Comparison of ENCODE assay signal across 10 cellular contexts in the genomic region with DNA sequence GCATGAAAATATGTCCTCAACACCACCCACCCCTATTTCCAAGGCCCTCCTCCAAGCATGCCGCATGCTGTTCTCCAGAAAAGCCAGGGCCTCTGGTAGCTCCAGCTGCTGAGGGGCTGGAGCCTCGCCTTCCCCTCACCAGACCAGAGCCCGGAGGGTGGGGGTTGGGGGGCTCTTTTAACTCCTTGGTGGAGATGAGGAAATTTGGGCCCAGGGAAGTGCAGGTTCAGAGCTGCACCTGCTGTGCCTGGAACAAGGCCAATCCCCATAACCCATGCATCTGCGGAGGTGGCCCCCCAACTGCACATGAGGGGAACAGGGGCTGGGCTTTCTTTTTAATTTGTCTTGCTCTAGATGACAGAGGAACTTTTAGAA. TPM values are rescaled to one million over a fixed set of nuclear protein-coding genes. Genes with fewer than 3 reads are reported as not detected.
DNase-seq lines count a peak whose midpoint lies in the region; ATAC-seq, FAIRE-seq and TF ChIP-seq lines count a peak whose summit lies in the region.
"Had no signal": no experiment of that assay in that cellular context is flagged by ENCODE, and none has a peak within 500 bp of the region (broad histone marks: within the 10 kb centered on the region; RNA-seq: fewer than 3 reads in every experiment).

No MANE protein-coding gene starts in this region.

- peak overlapping the region; percentile 71 to 89 (median 76) for H3K4me3 Mint-ChIP-seq in CD8-positive, alpha-beta memory T cell

- H3K27me3 Mint-ChIP-seq in CD8-positive, alpha-beta memory T cell = peaks cover 0 to 3% of the 10 kb centered on the region in 2 donors

- no peak for DNase-seq in CD8-positive, alpha-beta memory T cell
- DNase-seq in OCI-LY7 (ENCODE audit: low spot score) (no peak), epithelial cell of esophagus (ENCODE audit: low read depth) (no peak), pancreas (peak in 1 of 6 donors; percentile 46), NCI-H1436 treated with DMSO at 0.1 percent for 48 hours (lab: John Stamatoyannopoulos, UW) (no peak)
- DNase-seq: activated gamma-delta T cell treated with Interleukin-2 at 50 U/mL for 16 hours had no signal

- TF ChIP-seq CTCF in OCI-LY7 (conservative IDR thresholded peaks at IDR 0.05; ENCODE audit: low read length) (no peak), epithelial cell of esophagus (IDR thresholded peaks at IDR 0.05; ENCODE audit: insufficient read depth, low read depth, low read length, missing control alignments) (no peak), pancreas (IDR thresholded peaks at IDR 0.05) (no peak)

- WGBS in pancreas, 2 donors = 73 to 75% methylated on average over 4 of the region's 4 CpGs

- H3K36me3 Mint-ChIP-seq in CD8-positive, alpha-beta memory T cell = no peaks in the 10 kb centered on the region

- no peaks in the 10 kb centered on the region for H3K36me3 ChIP-seq in CD8-positive, alpha-beta memory T cell (ENCODE audit: insufficient read depth, low read length)
- H3K36me3 ChIP-seq in OCI-LY7 (ENCODE audit: insufficient read depth, low read length) (no peaks in the 10 kb centered on the region), pancreas (no peaks in the 10 kb centered on the region)

- H2AFZ ChIP-seq in OCI-LY7 (ENCODE audit: low read length) = peak overlapping the region; percentile 55; the same call in 1 of the 2 replicates

- no peaks in the 10 kb centered on the region for H3K9me3 Mint-ChIP-seq in CD8-positive, alpha-beta memory T cell

- no peaks in the 10 kb centered on the region for H3K9me3 ChIP-seq in CD8-positive, alpha-beta memory T cell (ENCODE audit: low read length)
- no peaks in the 10 kb centered on the region for H3K9me3 ChIP-seq in OCI-LY7 (ENCODE audit: low read length)
- no peaks in the 10 kb centered on the region for H3K9me3 ChIP-seq in pancreas

- POLR2A ChIA-PET in CD8-positive, alpha-beta memory T cell (lab: Charles Lee) = interaction anchor here (0.6 to 1.2 kb wide), 2 partner anchors 25 to 88 kb away, joined by 3 to 4 read pairs; no protein-coding TSS in a partner anchor
- POLR2A ChIA-PET in OCI-LY7 (lab: Charles Lee) = no interaction called here

- no peak overlapping the region for H3K27ac ChIP-seq in CD8-positive, alpha-beta memory T cell (ENCODE audit: low read depth, low read length)
- H3K27ac ChIP-seq in OCI-LY7 (ENCODE audit: low read depth, low read length, poor library complexity, severe bottlenecking) (no peak overlapping the region), pancreas (peak overlapping the region; percentile 18 to 78 (median 69))

- intact Hi-C loops in OCI-LY7 (cut with micrococcal nuclease; ENCODE audit: unreplicated experiment) = loop anchor here (5.0 kb wide), 1 partner anchor 297 kb away; no protein-coding TSS in a partner anchor
- intact Hi-C loops in pancreas (cut with DNase I) = loop anchor here in 2 of 3 donors (5.0 kb wide), 2 partner anchors 187 to 192 kb away; no protein-coding TSS in a partner anchor

- no peaks in the 10 kb centered on the region for H3K27me3 ChIP-seq in CD8-positive, alpha-beta memory T cell (ENCODE audit: insufficient read depth, low read length, poor library complexity, severe bottlenecking)
- no peaks in the 10 kb centered on the region for H3K27me3 ChIP-seq in pancreas

- H4K20me1 ChIP-seq in OCI-LY7 (ENCODE audit: insufficient read depth, low read length) = no peaks in the 10 kb centered on the region

- H3K4me2 ChIP-seq in OCI-LY7 (ENCODE audit: low read length) = peak overlapping the region; percentile 67

- BruUV-seq in OCI-LY7 (replicated peaks; lab: Mats Ljungman, UMichigan) = no TSS peak

- H3K4me3 ChIP-seq in CD8-positive, alpha-beta memory T cell (ENCODE audit: low read length) = no peak overlapping the region
- peak overlapping the region; percentile 57 for H3K4me3 ChIP-seq in OCI-LY7 (ENCODE audit: low read depth, low read length, poor library complexity, severe bottlenecking)
- peak overlapping the region; percentile 43 for H3K4me3 ChIP-seq in epithelial cell of esophagus (ENCODE audit: low read length)
- peak overlapping the region in 2 of 4 donors; percentile 36 to 46 for H3K4me3 ChIP-seq in pancreas

- peak overlapping the region in 6 of 8 donors; percentile 26 to 95 (median 74) for H3K27ac Mint-ChIP-seq in CD8-positive, alpha-beta memory T cell

- CTCF ChIA-PET in CD8-positive, alpha-beta memory T cell (lab: Charles Lee) = interaction anchor here (1.0 to 2.8 kb wide), 3 partner anchors 10 to 249 kb away, joined by 3 to 13 read pairs (median 4); no protein-coding TSS in a partner anchor
- CTCF ChIA-PET in OCI-LY7 (lab: Charles Lee; ENCODE audit: unreplicated experiment) = interaction anchor here (0.5 kb wide), 1 partner anchor 224 kb away, joined by 4 read pairs; no protein-coding TSS in a partner anchor

- ATAC-seq in pancreas (no peak), HG03045 (IDR thresholded peaks at IDR 0.05; ENCODE audit: unreplicated experiment) (no peak), HG02678 (IDR thresholded peaks at IDR 0.05; ENCODE audit: unreplicated experiment) (no peak), GM21390 (IDR thresholded peaks at IDR 0.05; ENCODE audit: unreplicated experiment) (no peak)

- FAIRE-seq in pancreas (lab: Jason Lieb, UNC) = no peak
- FAIRE-seq: GM18507 had no signal

- peaks cover 67% of the 10 kb centered on the region for H3K4me1 ChIP-seq in CD8-positive, alpha-beta memory T cell (ENCODE audit: insufficient read depth, low read length)
- peaks cover 47% of the 10 kb centered on the region for H3K4me1 ChIP-seq in OCI-LY7 (ENCODE audit: insufficient read depth, low read length, poor library complexity, severe bottlenecking)
- peaks cover 3 to 32% (median 7%) of the 10 kb centered on the region in 3 donors for H3K4me1 ChIP-seq in pancreas

- H3K79me2 ChIP-seq in OCI-LY7 (ENCODE audit: insufficient read depth, low read depth, low read length) = no peaks in the 10 kb centered on the region

- peaks cover 44 to 68% (median 55%) of the 10 kb centered on the region in 3 donors for H3K4me1 Mint-ChIP-seq in CD8-positive, alpha-beta memory T cell

- H3K9me2 ChIP-seq in OCI-LY7 (ENCODE audit: insufficient read depth, low read length) = no peaks in the 10 kb centered on the region

RNA-seq across cellular contexts. Expression of a gene that starts 0.7 kb away (rescaled TPM):
- 10 to 100 TPM; 10.6 to 11.7 TPM for total RNA-seq in CD8-positive, alpha-beta memory T cell
- polyA plus RNA-seq in CD8-positive, alpha-beta memory T cell = 4.6 TPM
- total RNA-seq in OCI-LY7 (2014; rRNA removed; shearing (Covaris generic)) = 5.6 and 9.9 TPM in 2 replicates
- 28.1 and 28.3 TPM in 2 replicates for total RNA-seq in OCI-LY7 (2022)
- total RNA-seq in pancreas = 10 to 100 TPM; 27.8 to 48.3 (median 39.5) TPM
- 10 to 100 TPM; 29.8 to 39.3 TPM for polyA plus RNA-seq in pancreas

RNA-seq across cellular contexts. Expression of a gene that starts 20.4 kb away (rescaled TPM):
- 10 to 100 TPM; 30.2 to 33.5 TPM for total RNA-seq in CD8-positive, alpha-beta memory T cell
- polyA plus RNA-seq in CD8-positive, alpha-beta memory T cell = 29.7 TPM
- total RNA-seq in OCI-LY7 (2014; rRNA removed; shearing (Covaris generic)) = 33.6 and 35.3 TPM in 2 replicates
- 43.4 and 51.2 TPM in 2 replicates for total RNA-seq in OCI-LY7 (2022)
- total RNA-seq in pancreas = 10 to 100 TPM; 24.0 to 36.0 (median 26.3) TPM
- 10 to 100 TPM; 38.9 to 59.6 TPM for polyA plus RNA-seq in pancreas

RNA-seq across cellular contexts. Expression of a gene that starts 59.9 kb away (rescaled TPM):
- total RNA-seq in CD8-positive, alpha-beta memory T cell = 1 to 10 TPM; 7.3 to 7.4 TPM
- polyA plus RNA-seq in CD8-positive, alpha-beta memory T cell = not detected
- 14.2 and 21.5 TPM in 2 replicates for total RNA-seq in OCI-LY7 (2014; rRNA removed; shearing (Covaris generic))
- total RNA-seq in OCI-LY7 (2022) (15.1 and 16.8 TPM in 2 replicates), pancreas (under 1 TPM in 4 of 6 donors, not detected in 2; 0.19 to 0.37 (median 0.29) TPM)
- not detected for polyA plus RNA-seq in pancreas

Comparison
In these comparisons a context has a peak if more than half of its experiments do, and no peak if none do; other contexts are left out.
1. H3K27ac ChIP-seq: peak in pancreas (4 of 4); none in CD8-positive, alpha-beta memory T cell (single experiment) and OCI-LY7 (single experiment).
2. RNA of a gene that starts 59.9 kb away (total RNA-seq): 14.2 to 21.5 TPM in OCI-LY7 and 7.3 to 7.4 TPM in CD8-positive, alpha-beta memory T cell; 0.19 to 0.37 TPM in pancreas; every median in the first group is over 4 times any median in the second.